Comparison of ENCODE assay signal across 13 cellular contexts in the genomic region with DNA sequence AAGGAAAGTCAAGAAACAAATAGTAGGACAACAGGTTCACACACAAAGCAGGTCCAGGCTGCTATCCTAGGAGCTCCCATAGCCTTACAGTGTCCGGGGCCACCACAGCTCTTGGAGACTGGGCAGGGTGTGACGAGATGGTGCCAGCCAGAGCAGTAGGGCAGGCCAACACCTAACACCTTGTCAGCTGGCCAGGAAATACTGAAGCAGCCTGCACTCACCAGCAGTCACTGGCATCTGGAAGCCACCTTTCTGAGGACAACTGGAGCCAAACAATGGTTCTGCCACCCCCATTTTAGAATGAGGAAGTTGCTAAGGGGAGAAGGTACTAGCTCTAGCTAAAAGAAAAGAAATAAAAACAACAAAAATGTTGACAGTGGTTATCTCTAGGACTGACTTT. TPM values are rescaled to one million over a fixed set of nuclear protein-coding genes. Genes with fewer than 3 reads are reported as not detected.
DNase-seq lines count a peak whose midpoint lies in the region; ATAC-seq and TF ChIP-seq lines count a peak whose summit lies in the region.
"Had no signal": no experiment of that assay in that cellular context is flagged by ENCODE, and none has a peak within 500 bp of the region (broad histone marks: within the 10 kb centered on the region; RNA-seq: fewer than 3 reads in every experiment).

No MANE protein-coding gene starts in this region.

- intact Hi-C loops in adrenal gland (cut with DNase I): loop anchor here in 1 of 2 donors (5.0 kb wide), 1 partner anchor 43 kb away; no protein-coding TSS in a partner anchor

- peaks cover 49% of the 10 kb centered on the region for H3K36me3 Mint-ChIP-seq in activated naive CD4-positive, alpha-beta T cell treated with anti-CD3 and anti-CD28 coated beads, Interleukin-2, amount 10 ng/mL, durations not matched to agents 7 days and 5 days
- peaks cover 9% of the 10 kb centered on the region for H3K36me3 Mint-ChIP-seq in memory B cell

- no peak for TF ChIP-seq POLR2A in adrenal gland (IDR thresholded peaks at IDR 0.05)
- TF ChIP-seq POLR2A in tibial nerve (IDR thresholded peaks at IDR 0.05): no peak

- peak; percentile 12 for ATAC-seq in memory B cell (ENCODE audit: low read depth)
- ATAC-seq in HG03196 (IDR thresholded peaks at IDR 0.05; ENCODE audit: unreplicated experiment): no peak
- ATAC-seq in HG02885 (IDR thresholded peaks at IDR 0.05; ENCODE audit: poor library complexity, unreplicated experiment): no peak

- H3K4me1 Mint-ChIP-seq in activated naive CD4-positive, alpha-beta T cell treated with anti-CD3 and anti-CD28 coated beads, Interleukin-2, amount 10 ng/mL, durations not matched to agents 7 days and 5 days: peaks cover 84% of the 10 kb centered on the region
- peaks cover 61% of the 10 kb centered on the region for H3K4me1 Mint-ChIP-seq in memory B cell

- TF ChIP-seq EP300 in tibial nerve (IDR thresholded peaks at IDR 0.05): no peak

- peaks cover 0 to 11% of the 10 kb centered on the region in 2 donors for H3K36me3 ChIP-seq in adrenal gland (replicated peaks in 1 of 2)
- peaks cover 0 to 24% (median 7%) of the 10 kb centered on the region in 3 donors for H3K36me3 ChIP-seq in tibial nerve

- no peak for TF ChIP-seq CTCF in adrenal gland (IDR thresholded peaks at IDR 0.05)
- TF ChIP-seq CTCF in tibial nerve (IDR thresholded peaks at IDR 0.05): no peak

- no peak overlapping the region for H3K4me3 Mint-ChIP-seq in activated naive CD4-positive, alpha-beta T cell treated with anti-CD3 and anti-CD28 coated beads, Interleukin-2, amount 10 ng/mL, durations not matched to agents 7 days and 5 days
- H3K4me3 Mint-ChIP-seq in memory B cell: peak overlapping the region; percentile 56

- H3K9me3 Mint-ChIP-seq in activated naive CD4-positive, alpha-beta T cell treated with anti-CD3 and anti-CD28 coated beads, Interleukin-2, amount 10 ng/mL, durations not matched to agents 7 days and 5 days: peaks cover 15% of the 10 kb centered on the region
- H3K9me3 Mint-ChIP-seq in memory B cell: peaks cover 7% of the 10 kb centered on the region

- H3K27ac ChIP-seq in adrenal gland: peak overlapping the region in 3 of 5 donors; percentile 61 to 84 (median 78)
- peak overlapping the region in 3 of 4 donors; percentile 55 to 89 (median 80) for H3K27ac ChIP-seq in tibial nerve
- H3K27ac ChIP-seq: C4-2B had no signal

- DNase-seq in activated naive CD4-positive, alpha-beta T cell treated with anti-CD3 and anti-CD28 coated beads, Interleukin-2, amount 10 ng/mL, durations not matched to agents 7 days and 5 days: no peak
- no peak for DNase-seq in activated naive CD4-positive, alpha-beta T cell treated with Interleukin-2 at 50 U/mL for 16 hours
- DNase-seq in adrenal gland: peak in 3 of 7 donors; percentile 48 to 61 (median 54)
- no peak for DNase-seq in memory B cell (ENCODE audit: low spot score in 2 of 2)
- no peak for DNase-seq in tibial nerve (ENCODE audit: low spot score in 2 of 2)
- DNase-seq in AG20443 (ENCODE audit: low spot score): no peak
- DNase-seq: cerebellar nuclear complex, hippocampal formation, occipital lobe had no signal

- 52 to 79% (median 76%) methylated on average over 2 of the region's 2 CpGs for WGBS in adrenal gland, 4 donors
- WGBS in tibial nerve, 2 donors: 86 to 88% methylated on average over 2 of the region's 2 CpGs

- H3K4me1 ChIP-seq in adrenal gland (replicated peaks in 1 of 2) (peaks cover 68 to 93% of the 10 kb centered on the region in 2 donors), tibial nerve (peaks cover 4 to 95% (median 86%) of the 10 kb centered on the region in 4 donors)

- peak overlapping the region; percentile 37 for H3K27ac Mint-ChIP-seq in activated naive CD4-positive, alpha-beta T cell treated with anti-CD3 and anti-CD28 coated beads, Interleukin-2, amount 10 ng/mL, durations not matched to agents 7 days and 5 days
- H3K27ac Mint-ChIP-seq in memory B cell: peak overlapping the region; percentile 94

- CTCF ChIA-PET in activated naive CD4-positive, alpha-beta T cell treated with anti-CD3 and anti-CD28 coated beads, Interleukin-2, amount 10 ng/mL, durations not matched to agents 7 days and 5 days (lab: Charles Lee): interaction anchor here (1.5 to 1.6 kb wide), 2 partner anchors 15 to 69 kb away, joined by 4 read pairs; no protein-coding TSS in a partner anchor

- H3K4me3 ChIP-seq in adrenal gland (no peak overlapping the region), tibial nerve (no peak overlapping the region)

- H3K27me3 ChIP-seq in adrenal gland (no peaks in the 10 kb centered on the region), tibial nerve (no peaks in the 10 kb centered on the region)

- H3K27me3 Mint-ChIP-seq in activated naive CD4-positive, alpha-beta T cell treated with anti-CD3 and anti-CD28 coated beads, Interleukin-2, amount 10 ng/mL, durations not matched to agents 7 days and 5 days: no peaks in the 10 kb centered on the region
- no peaks in the 10 kb centered on the region for H3K27me3 Mint-ChIP-seq in memory B cell

- H3K9me3 ChIP-seq in adrenal gland (replicated peaks in 1 of 3) (no peaks in the 10 kb centered on the region), tibial nerve (no peaks in the 10 kb centered on the region)

RNA-seq across cellular contexts. Expression of gene CCDC12, which starts 47.2 kb away (rescaled TPM):
- 10 to 100 TPM; 33.2 to 77.0 (median 65.9) TPM for total RNA-seq in adrenal gland
- polyA plus RNA-seq in adrenal gland: 100 to 1,000 TPM in 2 of 3 donors, 10 to 100 TPM in 1; 72.0 to 145 (median 122) TPM
- total RNA-seq in tibial nerve: 10 to 100 TPM; 36.9 to 59.4 (median 50.2) TPM

RNA-seq across cellular contexts. Expression of gene NBEAL2, which starts 50.1 kb away (rescaled TPM):
- total RNA-seq in adrenal gland (10 to 100 TPM; 17.5 to 47.1 (median 29.0) TPM), tibial nerve (10 to 100 TPM; 25.3 to 92.1 (median 26.6) TPM)
- polyA plus RNA-seq in adrenal gland: 100 to 1,000 TPM in 1 of 3 donors, 10 to 100 TPM in 2; 20.8 to 154 (median 71.6) TPM

RNA-seq across cellular contexts. Expression of gene PTH1R, which starts 51.8 kb away (rescaled TPM):
- 100 to 1,000 TPM in 2 of 8 donors, 10 to 100 TPM in 6; 10.0 to 117 (median 47.5) TPM for total RNA-seq in adrenal gland
- polyA plus RNA-seq in adrenal gland: 1,000 to 10,000 TPM in 1 of 3 donors, 100 to 1,000 TPM in 1, 10 to 100 TPM in 1; 10.4 to 1,399 (median 244) TPM
- 10 to 100 TPM in 3 of 4 donors, 1 to 10 TPM in 1; 8.1 to 14.3 (median 13.6) TPM for total RNA-seq in tibial nerve
- total RNA-seq: activated CD8-positive, alpha-beta memory T cell treated with anti-CD3 and anti-CD28 coated beads for 36 hours had no signal
